ENCODE assay signal across 11 cellular contexts in the genomic region with DNA sequence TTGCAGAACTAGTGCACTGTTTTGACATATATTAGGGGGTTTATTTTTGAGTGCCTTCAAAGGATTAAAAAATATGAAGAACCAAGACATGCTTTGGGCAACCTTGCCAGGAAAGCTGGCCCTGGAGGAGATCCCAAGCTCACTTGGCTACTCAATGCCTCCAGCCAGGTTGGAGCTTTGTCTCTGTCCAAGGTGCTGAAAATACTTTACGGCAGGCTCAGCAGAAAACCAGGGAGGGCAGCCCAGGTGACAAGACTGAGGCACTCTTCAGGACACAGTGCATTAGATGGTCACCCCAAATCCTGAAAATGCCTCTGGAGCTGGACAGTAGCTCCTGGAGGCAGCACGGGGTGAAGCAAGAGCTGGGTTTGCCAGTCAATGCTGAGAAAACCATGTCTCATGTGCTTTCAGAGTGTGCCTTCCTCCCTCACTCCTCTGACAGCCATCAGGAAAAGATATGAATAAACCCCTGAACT. TPM values are rescaled to one million over a fixed set of nuclear protein-coding genes. Genes with fewer than 3 reads are reported as not detected.
DNase-seq lines count a peak whose midpoint lies in the region; ATAC-seq and TF ChIP-seq lines count a peak whose summit lies in the region.
"Had no signal": no experiment of that assay in that cellular context is flagged by ENCODE, and none has a peak within 500 bp of the region (broad histone marks: within the 10 kb centered on the region; RNA-seq: fewer than 3 reads in every experiment).

No MANE protein-coding gene starts in this region.

- no peak overlapping the region for H3K27ac Mint-ChIP-seq in stimulated activated memory B cell treated with anti-CD40 and anti-IgM and Interleukin-4, amounts not matched to agents 10 μg/mL and 1 μg/mL and 100 μg/mL, for 72 hours

- no peaks in the 10 kb centered on the region for H3K9me3 Mint-ChIP-seq in stimulated activated memory B cell treated with anti-CD40 and anti-IgM and Interleukin-4, amounts not matched to agents 10 μg/mL and 1 μg/mL and 100 μg/mL, for 72 hours

- DNase-seq in AG10803 (ENCODE audit: low read depth) (peak; percentile 17), iris pigment epithelial cell (ENCODE audit: low read depth) (peak; percentile 22), stomach (no peak)
- peak; percentile 29 to 37 for DNase-seq in activated CD4-positive, alpha-beta T cell treated with anti-CD3 and anti-CD28 coated beads, Interleukin-2, amount 50 U/mL, for 48 hours
- DNase-seq: dorsolateral prefrontal cortex, NCI-H146 had no signal

- no peak overlapping the region for H3K4me3 ChIP-seq in AG10803 (ENCODE audit: low read length)
- no peak overlapping the region for H3K4me3 ChIP-seq in HEK293 (ENCODE audit: low read depth, low read length)
- no peak overlapping the region for H3K4me3 ChIP-seq in stomach
- H3K4me3 ChIP-seq: dorsolateral prefrontal cortex had no signal

- H3K27ac ChIP-seq in HEK293 (ENCODE audit: extremely low read depth, low read depth, low read length) (no peak overlapping the region), stomach (no peak overlapping the region)
- H3K27ac ChIP-seq: dorsolateral prefrontal cortex had no signal

- TF ChIP-seq POLR2A in GM18505 (IDR thresholded peaks at IDR 0.05; ENCODE audit: borderline replicate concordance, extremely low read depth, insufficient read depth, insufficient read length) (no peak), stomach (IDR thresholded peaks at IDR 0.05) (no peak)

- H3K27me3 Mint-ChIP-seq in stimulated activated memory B cell treated with anti-CD40 and anti-IgM and Interleukin-4, amounts not matched to agents 10 μg/mL and 1 μg/mL and 100 μg/mL, for 72 hours = peaks cover 42% of the 10 kb centered on the region

- H3K36me3 ChIP-seq in HEK293 (ENCODE audit: control insufficient read depth in 2 of 2, insufficient read depth in 1 of 2, low read length in 2 of 2) (no peaks in the 10 kb centered on the region), stomach (no peaks in the 10 kb centered on the region)

- no peaks in the 10 kb centered on the region for H3K4me1 ChIP-seq in HEK293 (ENCODE audit: control insufficient read depth, insufficient read depth, low read length)
- peaks cover 9 to 32% (median 25%) of the 10 kb centered on the region in 4 donors for H3K4me1 ChIP-seq in stomach

- POLR2A ChIA-PET in HEK293 (lab: Yijun Ruan, JAX) = no interaction called here

- TF ChIP-seq CTCF in AG10803 (conservative IDR thresholded peaks at IDR 0.05; ENCODE audit: low read length) (no peak), HEK293 (tag by site-specific recombination; IDR thresholded peaks at IDR 0.05) (no peak), stomach (IDR thresholded peaks at IDR 0.05) (no peak)

- ATAC-seq in stimulated activated memory B cell treated with anti-CD40 and anti-IgM and Interleukin-4, amounts not matched to agents 10 μg/mL and 1 μg/mL and 100 μg/mL, for 72 hours = no peak
- no peak for ATAC-seq in GM21825 (IDR thresholded peaks at IDR 0.05; ENCODE audit: unreplicated experiment)
- no peak for ATAC-seq in GM18505 (IDR thresholded peaks at IDR 0.05; ENCODE audit: unreplicated experiment)
- ATAC-seq: sciatic nerve had no signal

- H3K4me1 Mint-ChIP-seq in stimulated activated memory B cell treated with anti-CD40 and anti-IgM and Interleukin-4, amounts not matched to agents 10 μg/mL and 1 μg/mL and 100 μg/mL, for 72 hours = peaks cover 19% of the 10 kb centered on the region

- no peaks in the 10 kb centered on the region for H3K9me3 ChIP-seq in HEK293 (ENCODE audit: control insufficient read depth, insufficient read depth, low read depth, low read length)
- H3K9me3 ChIP-seq in stomach = no peaks in the 10 kb centered on the region

- CTCF ChIA-PET in HEK293 (lab: Yijun Ruan, JAX) = interaction anchor here (0.6 to 6.2 kb wide), 12 partner anchors 9 to 618 kb away, joined by 3 to 124 read pairs (median 6); no protein-coding TSS in a partner anchor

- TF ChIP-seq EP300 in stomach (IDR thresholded peaks at IDR 0.05) = no peak

- peaks cover 0 to 53% (median 31%) of the 10 kb centered on the region in 3 donors for H3K27me3 ChIP-seq in stomach
- H3K27me3 ChIP-seq: dorsolateral prefrontal cortex had no signal

- H3K4me3 Mint-ChIP-seq in stimulated activated memory B cell treated with anti-CD40 and anti-IgM and Interleukin-4, amounts not matched to agents 10 μg/mL and 1 μg/mL and 100 μg/mL, for 72 hours = no peak overlapping the region

- intact Hi-C loops in stomach (cut with DNase I; ENCODE audit: low total_unique reads) = no loop called here

- no peaks in the 10 kb centered on the region for H3K36me3 Mint-ChIP-seq in stimulated activated memory B cell treated with anti-CD40 and anti-IgM and Interleukin-4, amounts not matched to agents 10 μg/mL and 1 μg/mL and 100 μg/mL, for 72 hours

- WGBS in stomach, 5 donors = 3 to 15% (median 7%) methylated on average over 2 of the region's 2 CpGs

TF ChIP-seq in HEK293, 187 proteins besides CTCF, POLR2A, EP300 and RAD21 (continues in another document):
- TF ChIP-seq, protein P1, sequence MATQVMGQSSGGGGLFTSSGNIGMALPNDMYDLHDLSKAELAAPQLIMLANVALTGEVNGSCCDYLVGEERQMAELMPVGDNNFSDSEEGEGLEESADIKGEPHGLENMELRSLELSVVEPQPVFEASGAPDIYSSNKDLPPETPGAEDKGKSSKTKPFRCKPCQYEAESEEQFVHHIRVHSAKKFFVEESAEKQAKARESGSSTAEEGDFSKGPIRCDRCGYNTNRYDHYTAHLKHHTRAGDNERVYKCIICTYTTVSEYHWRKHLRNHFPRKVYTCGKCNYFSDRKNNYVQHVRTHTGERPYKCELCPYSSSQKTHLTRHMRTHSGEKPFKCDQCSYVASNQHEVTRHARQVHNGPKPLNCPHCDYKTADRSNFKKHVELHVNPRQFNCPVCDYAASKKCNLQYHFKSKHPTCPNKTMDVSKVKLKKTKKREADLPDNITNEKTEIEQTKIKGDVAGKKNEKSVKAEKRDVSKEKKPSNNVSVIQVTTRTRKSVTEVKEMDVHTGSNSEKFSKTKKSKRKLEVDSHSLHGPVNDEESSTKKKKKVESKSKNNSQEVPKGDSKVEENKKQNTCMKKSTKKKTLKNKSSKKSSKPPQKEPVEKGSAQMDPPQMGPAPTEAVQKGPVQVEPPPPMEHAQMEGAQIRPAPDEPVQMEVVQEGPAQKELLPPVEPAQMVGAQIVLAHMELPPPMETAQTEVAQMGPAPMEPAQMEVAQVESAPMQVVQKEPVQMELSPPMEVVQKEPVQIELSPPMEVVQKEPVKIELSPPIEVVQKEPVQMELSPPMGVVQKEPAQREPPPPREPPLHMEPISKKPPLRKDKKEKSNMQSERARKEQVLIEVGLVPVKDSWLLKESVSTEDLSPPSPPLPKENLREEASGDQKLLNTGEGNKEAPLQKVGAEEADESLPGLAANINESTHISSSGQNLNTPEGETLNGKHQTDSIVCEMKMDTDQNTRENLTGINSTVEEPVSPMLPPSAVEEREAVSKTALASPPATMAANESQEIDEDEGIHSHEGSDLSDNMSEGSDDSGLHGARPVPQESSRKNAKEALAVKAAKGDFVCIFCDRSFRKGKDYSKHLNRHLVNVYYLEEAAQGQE (tag by site-specific recombination; IDR thresholded peaks at IDR 0.05) = peak; percentile 98
- TF ChIP-seq, protein P2, sequence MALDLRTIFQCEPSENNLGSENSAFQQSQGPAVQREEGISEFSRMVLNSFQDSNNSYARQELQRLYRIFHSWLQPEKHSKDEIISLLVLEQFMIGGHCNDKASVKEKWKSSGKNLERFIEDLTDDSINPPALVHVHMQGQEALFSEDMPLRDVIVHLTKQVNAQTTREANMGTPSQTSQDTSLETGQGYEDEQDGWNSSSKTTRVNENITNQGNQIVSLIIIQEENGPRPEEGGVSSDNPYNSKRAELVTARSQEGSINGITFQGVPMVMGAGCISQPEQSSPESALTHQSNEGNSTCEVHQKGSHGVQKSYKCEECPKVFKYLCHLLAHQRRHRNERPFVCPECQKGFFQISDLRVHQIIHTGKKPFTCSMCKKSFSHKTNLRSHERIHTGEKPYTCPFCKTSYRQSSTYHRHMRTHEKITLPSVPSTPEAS (tag by site-specific recombination; IDR thresholded peaks at IDR 0.05) = peak; percentile 56; the same call in 1 of the 2 replicates
- TF ChIP-seq KLF10 (tag by site-specific recombination; IDR thresholded peaks at IDR 0.05) (no peak), ZNF654 (tag by site-specific recombination; IDR thresholded peaks at IDR 0.05; ENCODE audit: low read depth) (no peak)

RNA-seq across cellular contexts. Expression of a gene that starts 5.8 kb away (rescaled TPM):
- total RNA-seq in stomach = 10 to 100 TPM in 2 of 5 donors, 1 to 10 TPM in 3; 4.5 to 77.7 (median 8.8) TPM
- 10 to 100 TPM in 1 of 3 donors, 1 to 10 TPM in 2; 4.0 to 13.4 (median 4.2) TPM for polyA plus RNA-seq in stomach

RNA-seq across cellular contexts. Expression of a gene that starts 6.9 kb away (rescaled TPM):
- total RNA-seq in stomach = 10 to 100 TPM in 3 of 5 donors, 1 to 10 TPM in 2; 6.2 to 45.1 (median 27.7) TPM
- 1 to 10 TPM; 2.5 to 5.3 (median 4.4) TPM for polyA plus RNA-seq in stomach

RNA-seq across cellular contexts. Expression of a gene that starts 40.4 kb away (rescaled TPM):
- total RNA-seq in stomach = 10 to 100 TPM in 1 of 5 donors, under 1 TPM in 1, not detected in 3; 0.55 to 33.0 TPM
- polyA plus RNA-seq in stomach = 10 to 100 TPM in 1 of 3 donors, under 1 TPM in 1, not detected in 1; 0.31 to 17.1 TPM

RNA-seq across cellular contexts. Expression of a gene that starts 44.3 kb away (rescaled TPM):
- 10 to 100 TPM; 14.1 to 57.2 (median 33.9) TPM for total RNA-seq in stomach
- polyA plus RNA-seq in stomach = 10 to 100 TPM in 1 of 3 donors, 1 to 10 TPM in 2; 9.5 to 19.1 (median 10.0) TPM
